Comparison of ENCODE assay signal across 1 cellular context in genomic region chr3:33440328-33440577, GRCh38.
A peak's percentile ranks its signal among the peaks of the same experiment; 100 is the strongest.
TF ChIP-seq lines count a peak whose summit lies in the region.

A gene with protein sequence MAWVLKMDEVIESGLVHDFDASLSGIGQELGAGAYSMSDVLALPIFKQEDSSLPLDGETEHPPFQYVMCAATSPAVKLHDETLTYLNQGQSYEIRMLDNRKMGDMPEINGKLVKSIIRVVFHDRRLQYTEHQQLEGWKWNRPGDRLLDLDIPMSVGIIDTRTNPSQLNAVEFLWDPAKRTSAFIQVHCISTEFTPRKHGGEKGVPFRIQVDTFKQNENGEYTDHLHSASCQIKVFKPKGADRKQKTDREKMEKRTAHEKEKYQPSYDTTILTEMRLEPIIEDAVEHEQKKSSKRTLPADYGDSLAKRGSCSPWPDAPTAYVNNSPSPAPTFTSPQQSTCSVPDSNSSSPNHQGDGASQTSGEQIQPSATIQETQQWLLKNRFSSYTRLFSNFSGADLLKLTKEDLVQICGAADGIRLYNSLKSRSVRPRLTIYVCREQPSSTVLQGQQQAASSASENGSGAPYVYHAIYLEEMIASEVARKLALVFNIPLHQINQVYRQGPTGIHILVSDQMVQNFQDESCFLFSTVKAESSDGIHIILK (minus strand): TSS chr3:33440405. CDS start chr3:33439848, 557 bp downstream.

TF ChIP-seq in K562, 482 proteins besides CTCF, POLR2A, EP300 and RAD21 (continued from another document and continues in another):
- TF ChIP-seq LEF1 (IDR thresholded peaks at IDR 0.05) (no peak), MAX (CRISPR knock-in tag; IDR thresholded peaks at IDR 0.05) (peak; percentile 8; the same call in 1 of the 2 replicates), PBX2 (CRISPR knock-in tag; IDR thresholded peaks at IDR 0.05; ENCODE audit: low read depth) (no peak), PBX2 (tag; conservative IDR thresholded peaks at IDR 0.05; ENCODE audit: low read depth) (no peak), ELF1 (tag; IDR thresholded peaks at IDR 0.05) (peak; percentile 93), MCM2 (IDR thresholded peaks at IDR 0.05; ENCODE audit: low read depth) (no peak), TGIF2 (CRISPR knock-in tag; IDR thresholded peaks at IDR 0.05) (no peak), ZNF280B (CRISPR knock-in tag; IDR thresholded peaks at IDR 0.05) (no peak), BHLHE40 (IDR thresholded peaks at IDR 0.05; ENCODE audit: low read length) (no peak), SRSF3 (IDR thresholded peaks at IDR 0.05; ENCODE audit: insufficient read depth, low read length) (no peak), ADNP (tag; IDR thresholded peaks at IDR 0.05) (no peak), SRSF1 (IDR thresholded peaks at IDR 0.05; ENCODE audit: low read depth, low read length) (no peak), NBN (IDR thresholded peaks at IDR 0.05; ENCODE audit: low read depth) (no peak), MYC (IDR thresholded peaks at IDR 0.05; ENCODE audit: low read depth, low read length) (peak; percentile 94), MYC (CRISPR knock-in tag; IDR thresholded peaks at IDR 0.05; ENCODE audit: borderline replicate concordance, low read depth) (no peak), SAFB (IDR thresholded peaks at IDR 0.05; ENCODE audit: borderline replicate concordance, low read depth, low read length) (peak; percentile 49; the same call in 1 of the 2 replicates), KAT2B (IDR thresholded peaks at IDR 0.05; ENCODE audit: low read depth, low read length) (no peak), ZBTB11 (CRISPR knock-in tag; IDR thresholded peaks at IDR 0.05) (peak in 1 of 3 experiments; percentile 96; a peak in 2 of 6 replicates), ASH1L (IDR thresholded peaks at IDR 0.05; ENCODE audit: borderline replicate concordance, low read depth, partially characterized antibody) (no peak), CREBBP (IDR thresholded peaks at IDR 0.05; ENCODE audit: low read depth, low read length) (no peak), RNF2 (IDR thresholded peaks at IDR 0.05) (peak; percentile 9; the same call in 1 of the 2 replicates)
- TF ChIP-seq, protein P1, sequence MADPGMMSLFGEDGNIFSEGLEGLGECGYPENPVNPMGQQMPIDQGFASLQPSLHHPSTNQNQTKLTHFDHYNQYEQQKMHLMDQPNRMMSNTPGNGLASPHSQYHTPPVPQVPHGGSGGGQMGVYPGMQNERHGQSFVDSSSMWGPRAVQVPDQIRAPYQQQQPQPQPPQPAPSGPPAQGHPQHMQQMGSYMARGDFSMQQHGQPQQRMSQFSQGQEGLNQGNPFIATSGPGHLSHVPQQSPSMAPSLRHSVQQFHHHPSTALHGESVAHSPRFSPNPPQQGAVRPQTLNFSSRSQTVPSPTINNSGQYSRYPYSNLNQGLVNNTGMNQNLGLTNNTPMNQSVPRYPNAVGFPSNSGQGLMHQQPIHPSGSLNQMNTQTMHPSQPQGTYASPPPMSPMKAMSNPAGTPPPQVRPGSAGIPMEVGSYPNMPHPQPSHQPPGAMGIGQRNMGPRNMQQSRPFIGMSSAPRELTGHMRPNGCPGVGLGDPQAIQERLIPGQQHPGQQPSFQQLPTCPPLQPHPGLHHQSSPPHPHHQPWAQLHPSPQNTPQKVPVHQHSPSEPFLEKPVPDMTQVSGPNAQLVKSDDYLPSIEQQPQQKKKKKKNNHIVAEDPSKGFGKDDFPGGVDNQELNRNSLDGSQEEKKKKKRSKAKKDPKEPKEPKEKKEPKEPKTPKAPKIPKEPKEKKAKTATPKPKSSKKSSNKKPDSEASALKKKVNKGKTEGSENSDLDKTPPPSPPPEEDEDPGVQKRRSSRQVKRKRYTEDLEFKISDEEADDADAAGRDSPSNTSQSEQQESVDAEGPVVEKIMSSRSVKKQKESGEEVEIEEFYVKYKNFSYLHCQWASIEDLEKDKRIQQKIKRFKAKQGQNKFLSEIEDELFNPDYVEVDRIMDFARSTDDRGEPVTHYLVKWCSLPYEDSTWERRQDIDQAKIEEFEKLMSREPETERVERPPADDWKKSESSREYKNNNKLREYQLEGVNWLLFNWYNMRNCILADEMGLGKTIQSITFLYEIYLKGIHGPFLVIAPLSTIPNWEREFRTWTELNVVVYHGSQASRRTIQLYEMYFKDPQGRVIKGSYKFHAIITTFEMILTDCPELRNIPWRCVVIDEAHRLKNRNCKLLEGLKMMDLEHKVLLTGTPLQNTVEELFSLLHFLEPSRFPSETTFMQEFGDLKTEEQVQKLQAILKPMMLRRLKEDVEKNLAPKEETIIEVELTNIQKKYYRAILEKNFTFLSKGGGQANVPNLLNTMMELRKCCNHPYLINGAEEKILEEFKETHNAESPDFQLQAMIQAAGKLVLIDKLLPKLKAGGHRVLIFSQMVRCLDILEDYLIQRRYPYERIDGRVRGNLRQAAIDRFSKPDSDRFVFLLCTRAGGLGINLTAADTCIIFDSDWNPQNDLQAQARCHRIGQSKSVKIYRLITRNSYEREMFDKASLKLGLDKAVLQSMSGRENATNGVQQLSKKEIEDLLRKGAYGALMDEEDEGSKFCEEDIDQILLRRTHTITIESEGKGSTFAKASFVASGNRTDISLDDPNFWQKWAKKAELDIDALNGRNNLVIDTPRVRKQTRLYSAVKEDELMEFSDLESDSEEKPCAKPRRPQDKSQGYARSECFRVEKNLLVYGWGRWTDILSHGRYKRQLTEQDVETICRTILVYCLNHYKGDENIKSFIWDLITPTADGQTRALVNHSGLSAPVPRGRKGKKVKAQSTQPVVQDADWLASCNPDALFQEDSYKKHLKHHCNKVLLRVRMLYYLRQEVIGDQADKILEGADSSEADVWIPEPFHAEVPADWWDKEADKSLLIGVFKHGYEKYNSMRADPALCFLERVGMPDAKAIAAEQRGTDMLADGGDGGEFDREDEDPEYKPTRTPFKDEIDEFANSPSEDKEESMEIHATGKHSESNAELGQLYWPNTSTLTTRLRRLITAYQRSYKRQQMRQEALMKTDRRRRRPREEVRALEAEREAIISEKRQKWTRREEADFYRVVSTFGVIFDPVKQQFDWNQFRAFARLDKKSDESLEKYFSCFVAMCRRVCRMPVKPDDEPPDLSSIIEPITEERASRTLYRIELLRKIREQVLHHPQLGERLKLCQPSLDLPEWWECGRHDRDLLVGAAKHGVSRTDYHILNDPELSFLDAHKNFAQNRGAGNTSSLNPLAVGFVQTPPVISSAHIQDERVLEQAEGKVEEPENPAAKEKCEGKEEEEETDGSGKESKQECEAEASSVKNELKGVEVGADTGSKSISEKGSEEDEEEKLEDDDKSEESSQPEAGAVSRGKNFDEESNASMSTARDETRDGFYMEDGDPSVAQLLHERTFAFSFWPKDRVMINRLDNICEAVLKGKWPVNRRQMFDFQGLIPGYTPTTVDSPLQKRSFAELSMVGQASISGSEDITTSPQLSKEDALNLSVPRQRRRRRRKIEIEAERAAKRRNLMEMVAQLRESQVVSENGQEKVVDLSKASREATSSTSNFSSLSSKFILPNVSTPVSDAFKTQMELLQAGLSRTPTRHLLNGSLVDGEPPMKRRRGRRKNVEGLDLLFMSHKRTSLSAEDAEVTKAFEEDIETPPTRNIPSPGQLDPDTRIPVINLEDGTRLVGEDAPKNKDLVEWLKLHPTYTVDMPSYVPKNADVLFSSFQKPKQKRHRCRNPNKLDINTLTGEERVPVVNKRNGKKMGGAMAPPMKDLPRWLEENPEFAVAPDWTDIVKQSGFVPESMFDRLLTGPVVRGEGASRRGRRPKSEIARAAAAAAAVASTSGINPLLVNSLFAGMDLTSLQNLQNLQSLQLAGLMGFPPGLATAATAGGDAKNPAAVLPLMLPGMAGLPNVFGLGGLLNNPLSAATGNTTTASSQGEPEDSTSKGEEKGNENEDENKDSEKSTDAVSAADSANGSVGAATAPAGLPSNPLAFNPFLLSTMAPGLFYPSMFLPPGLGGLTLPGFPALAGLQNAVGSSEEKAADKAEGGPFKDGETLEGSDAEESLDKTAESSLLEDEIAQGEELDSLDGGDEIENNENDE (IDR thresholded peaks at IDR 0.05; ENCODE audit: low read depth, low read length), result no peak
- TF ChIP-seq, protein P2, sequence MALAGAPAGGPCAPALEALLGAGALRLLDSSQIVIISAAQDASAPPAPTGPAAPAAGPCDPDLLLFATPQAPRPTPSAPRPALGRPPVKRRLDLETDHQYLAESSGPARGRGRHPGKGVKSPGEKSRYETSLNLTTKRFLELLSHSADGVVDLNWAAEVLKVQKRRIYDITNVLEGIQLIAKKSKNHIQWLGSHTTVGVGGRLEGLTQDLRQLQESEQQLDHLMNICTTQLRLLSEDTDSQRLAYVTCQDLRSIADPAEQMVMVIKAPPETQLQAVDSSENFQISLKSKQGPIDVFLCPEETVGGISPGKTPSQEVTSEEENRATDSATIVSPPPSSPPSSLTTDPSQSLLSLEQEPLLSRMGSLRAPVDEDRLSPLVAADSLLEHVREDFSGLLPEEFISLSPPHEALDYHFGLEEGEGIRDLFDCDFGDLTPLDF (CRISPR knock-in tag; IDR thresholded peaks at IDR 0.05), result no peak
- TF ChIP-seq, protein P3, sequence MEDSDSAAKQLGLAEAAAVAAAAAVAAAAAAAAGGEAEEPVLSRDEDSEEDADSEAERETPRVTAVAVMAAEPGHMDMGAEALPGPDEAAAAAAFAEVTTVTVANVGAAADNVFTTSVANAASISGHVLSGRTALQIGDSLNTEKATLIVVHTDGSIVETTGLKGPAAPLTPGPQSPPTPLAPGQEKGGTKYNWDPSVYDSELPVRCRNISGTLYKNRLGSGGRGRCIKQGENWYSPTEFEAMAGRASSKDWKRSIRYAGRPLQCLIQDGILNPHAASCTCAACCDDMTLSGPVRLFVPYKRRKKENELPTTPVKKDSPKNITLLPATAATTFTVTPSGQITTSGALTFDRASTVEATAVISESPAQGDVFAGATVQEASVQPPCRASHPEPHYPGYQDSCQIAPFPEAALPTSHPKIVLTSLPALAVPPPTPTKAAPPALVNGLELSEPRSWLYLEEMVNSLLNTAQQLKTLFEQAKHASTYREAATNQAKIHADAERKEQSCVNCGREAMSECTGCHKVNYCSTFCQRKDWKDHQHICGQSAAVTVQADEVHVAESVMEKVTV (CRISPR knock-in tag; IDR thresholded peaks at IDR 0.05), result no peak
- TF ChIP-seq, protein P4, sequence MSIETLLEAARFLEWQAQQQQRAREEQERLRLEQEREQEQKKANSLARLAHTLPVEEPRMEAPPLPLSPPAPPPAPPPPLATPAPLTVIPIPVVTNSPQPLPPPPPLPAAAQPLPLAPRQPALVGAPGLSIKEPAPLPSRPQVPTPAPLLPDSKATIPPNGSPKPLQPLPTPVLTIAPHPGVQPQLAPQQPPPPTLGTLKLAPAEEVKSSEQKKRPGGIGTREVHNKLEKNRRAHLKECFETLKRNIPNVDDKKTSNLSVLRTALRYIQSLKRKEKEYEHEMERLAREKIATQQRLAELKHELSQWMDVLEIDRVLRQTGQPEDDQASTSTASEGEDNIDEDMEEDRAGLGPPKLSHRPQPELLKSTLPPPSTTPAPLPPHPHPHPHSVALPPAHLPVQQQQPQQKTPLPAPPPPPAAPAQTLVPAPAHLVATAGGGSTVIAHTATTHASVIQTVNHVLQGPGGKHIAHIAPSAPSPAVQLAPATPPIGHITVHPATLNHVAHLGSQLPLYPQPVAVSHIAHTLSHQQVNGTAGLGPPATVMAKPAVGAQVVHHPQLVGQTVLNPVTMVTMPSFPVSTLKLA (conservative IDR thresholded peaks at IDR 0.05), result peak in 1 of 2 experiments; percentile 78; a peak in 3 of 4 replicates
